24 cellular contexts compared by ENCODE assay signal in the genomic region with DNA sequence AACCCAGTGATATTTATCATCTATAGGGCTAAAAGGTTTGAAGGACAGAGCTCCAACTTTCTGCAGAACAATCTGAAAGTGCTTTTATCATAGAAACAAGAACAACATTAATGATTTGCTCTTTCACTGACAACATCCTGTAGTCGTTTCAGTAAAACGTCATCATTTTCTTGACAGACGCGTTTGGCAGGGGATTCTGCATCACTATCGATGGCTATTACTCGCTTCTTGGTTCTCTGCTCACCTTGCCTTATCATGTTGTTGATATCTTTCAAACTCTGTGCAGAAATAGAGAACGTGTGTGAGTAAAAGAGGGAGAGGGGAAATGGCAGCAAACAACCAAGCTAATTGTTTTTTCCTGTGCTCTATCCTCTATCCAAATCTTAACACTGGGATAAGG. TPM values are rescaled to one million over a fixed set of nuclear protein-coding genes. Genes with fewer than 3 reads are reported as not detected.
A peak's percentile ranks its signal among the peaks of the same experiment; 100 is the strongest.
DNase-seq lines count a peak whose midpoint lies in the region; ATAC-seq and TF ChIP-seq lines count a peak whose summit lies in the region.
"Had no signal": no experiment of that assay in that cellular context is flagged by ENCODE, and none has a peak within 500 bp of the region (broad histone marks: within the 10 kb centered on the region; RNA-seq: fewer than 3 reads in every experiment).

No MANE protein-coding gene starts in this region.

- peaks cover 8% of the 10 kb centered on the region for H3K9me3 Mint-ChIP-seq in activated naive CD8-positive, alpha-beta T cell treated with anti-CD3 and anti-CD28 coated beads, Interleukin-2, amount 10 ng/mL, durations not matched to agents 7 days and 5 days
- peaks cover 4% of the 10 kb centered on the region for H3K9me3 Mint-ChIP-seq in activated naive CD8-positive, alpha-beta T cell treated with anti-CD3 and anti-CD28 coated beads for 36 hours
- peaks cover 5% of the 10 kb centered on the region for H3K9me3 Mint-ChIP-seq in activated T-helper 2 cell treated with anti-CD3 and anti-CD28 coated beads, Interferon-gamma antibody, Interleukin-2, Interleukin-4, amounts not matched to agents 10 μg/mL and 5 μg/mL and 100 μg/mL, durations not matched to agents 14 hours and 24 hours and 36 hours
- peaks cover 12% of the 10 kb centered on the region for H3K9me3 Mint-ChIP-seq in progenitor cell of endocrine pancreas (ENCODE audit: low read depth)
- H3K9me3 Mint-ChIP-seq: activated B cell treated with CpG ODN at 0.5 μM for 24 hours had no signal

- no peak overlapping the region for H3K4me3 Mint-ChIP-seq in activated naive CD8-positive, alpha-beta T cell treated with anti-CD3 and anti-CD28 coated beads, Interleukin-2, amount 10 ng/mL, durations not matched to agents 7 days and 5 days
- H3K4me3 Mint-ChIP-seq in activated naive CD8-positive, alpha-beta T cell treated with anti-CD3 and anti-CD28 coated beads for 36 hours = no peak overlapping the region
- no peak overlapping the region for H3K4me3 Mint-ChIP-seq in activated T-helper 2 cell treated with anti-CD3 and anti-CD28 coated beads, Interferon-gamma antibody, Interleukin-2, Interleukin-4, amounts not matched to agents 10 μg/mL and 5 μg/mL and 100 μg/mL, durations not matched to agents 14 hours and 24 hours and 36 hours (ENCODE audit: low read depth)
- H3K4me3 Mint-ChIP-seq in progenitor cell of endocrine pancreas (ENCODE audit: low read depth) = no peak overlapping the region
- H3K4me3 Mint-ChIP-seq: activated B cell treated with CpG ODN at 0.5 μM for 24 hours, CD14-positive monocyte, H9 had no signal

- H3K36me3 Mint-ChIP-seq in activated naive CD8-positive, alpha-beta T cell treated with anti-CD3 and anti-CD28 coated beads, Interleukin-2, amount 10 ng/mL, durations not matched to agents 7 days and 5 days = peaks cover 64% of the 10 kb centered on the region
- H3K36me3 Mint-ChIP-seq in activated naive CD8-positive, alpha-beta T cell treated with anti-CD3 and anti-CD28 coated beads for 36 hours = peaks cover 46% of the 10 kb centered on the region
- peaks cover 64% of the 10 kb centered on the region for H3K36me3 Mint-ChIP-seq in activated T-helper 2 cell treated with anti-CD3 and anti-CD28 coated beads, Interferon-gamma antibody, Interleukin-2, Interleukin-4, amounts not matched to agents 10 μg/mL and 5 μg/mL and 100 μg/mL, durations not matched to agents 14 hours and 24 hours and 36 hours (ENCODE audit: low read depth)
- peaks cover 47% of the 10 kb centered on the region for H3K36me3 Mint-ChIP-seq in progenitor cell of endocrine pancreas (ENCODE audit: insufficient read depth)

- POLR2A ChIA-PET in activated naive CD8-positive, alpha-beta T cell treated with anti-CD3 and anti-CD28 coated beads, Interleukin-2, amount 10 ng/mL, durations not matched to agents 7 days and 5 days (lab: Charles Lee) = no interaction called here

- intact Hi-C loops in activated T-helper 2 cell treated with anti-CD3 and anti-CD28 coated beads, Interferon-gamma antibody, Interleukin-2, Interleukin-4, amounts not matched to agents 10 μg/mL and 5 μg/mL and 100 μg/mL, durations not matched to agents 14 hours and 24 hours and 36 hours (cut with micrococcal nuclease) = no loop called here

- H3K27ac Mint-ChIP-seq in activated naive CD8-positive, alpha-beta T cell treated with anti-CD3 and anti-CD28 coated beads, Interleukin-2, amount 10 ng/mL, durations not matched to agents 7 days and 5 days = peak overlapping the region; percentile 30
- H3K27ac Mint-ChIP-seq in activated naive CD8-positive, alpha-beta T cell treated with anti-CD3 and anti-CD28 coated beads for 36 hours = no peak overlapping the region
- H3K27ac Mint-ChIP-seq in activated T-helper 2 cell treated with anti-CD3 and anti-CD28 coated beads, Interferon-gamma antibody, Interleukin-2, Interleukin-4, amounts not matched to agents 10 μg/mL and 5 μg/mL and 100 μg/mL, durations not matched to agents 14 hours and 24 hours and 36 hours = peak overlapping the region; percentile 55
- H3K27ac Mint-ChIP-seq in progenitor cell of endocrine pancreas = peak overlapping the region; percentile 17
- H3K27ac Mint-ChIP-seq: activated B cell treated with CpG ODN at 0.5 μM for 24 hours, H9 had no signal

- no peak for TF ChIP-seq CTCF in progenitor cell of endocrine pancreas (IDR thresholded peaks at IDR 0.05; ENCODE audit: unreplicated experiment)

- DNase-seq in activated CD4-positive, CD25-positive, alpha-beta regulatory T cell treated with anti-CD3 and anti-CD28 coated beads, Interleukin-2, amount 50 U/mL, for 72 hours = no peak
- no peak for DNase-seq in activated naive CD8-positive, alpha-beta T cell treated with anti-CD3 and anti-CD28 coated beads, Interleukin-2, amount 10 ng/mL, durations not matched to agents 7 days and 5 days
- DNase-seq in activated naive CD8-positive, alpha-beta T cell treated with anti-CD3 and anti-CD28 coated beads for 36 hours = no peak
- no peak for DNase-seq in activated T-helper 2 cell treated with anti-CD3 and anti-CD28 coated beads, Interferon-gamma antibody, Interleukin-2, Interleukin-4, amounts not matched to agents 10 μg/mL and 5 μg/mL and 100 μg/mL, durations not matched to agents 14 hours and 24 hours and 36 hours (ENCODE audit: low spot score)
- DNase-seq in progenitor cell of endocrine pancreas (ENCODE audit: low spot score, unreplicated experiment) = no peak
- no peak for DNase-seq in COLO668 (lab: John Stamatoyannopoulos, UW; ENCODE audit: unreplicated experiment)
- DNase-seq in germinal center (ENCODE audit: low spot score) = no peak
- DNase-seq: 8988T; activated B cell treated with CpG ODN at 0.5 μM for 24 hours; adrenal gland; EL; foreskin melanocyte; H9; KBM-7; kidney; NCI-H1092 treated with DMSO at 0.1 percent for 48 hours; NCI-H1694 treated with DMSO at 0.1 percent for 48 hours; NCI-H446; NCI-H82; right cardiac atrium; SIG-M5; stimulated activated naive CD8-positive, alpha-beta T cell treated with anti-CD3 and anti-CD28 coated beads, Interleukin-15, Interleukin-2, amounts not matched to agents 100 U/mL and 50 U/mL, for 24 hours had no signal

- H3K4me1 Mint-ChIP-seq in activated naive CD8-positive, alpha-beta T cell treated with anti-CD3 and anti-CD28 coated beads, Interleukin-2, amount 10 ng/mL, durations not matched to agents 7 days and 5 days = peaks cover 8% of the 10 kb centered on the region
- peaks cover 2% of the 10 kb centered on the region for H3K4me1 Mint-ChIP-seq in activated naive CD8-positive, alpha-beta T cell treated with anti-CD3 and anti-CD28 coated beads for 36 hours
- H3K4me1 Mint-ChIP-seq in activated T-helper 2 cell treated with anti-CD3 and anti-CD28 coated beads, Interferon-gamma antibody, Interleukin-2, Interleukin-4, amounts not matched to agents 10 μg/mL and 5 μg/mL and 100 μg/mL, durations not matched to agents 14 hours and 24 hours and 36 hours (ENCODE audit: low read depth) = peaks cover 4% of the 10 kb centered on the region
- peaks cover 2% of the 10 kb centered on the region for H3K4me1 Mint-ChIP-seq in progenitor cell of endocrine pancreas (ENCODE audit: low read depth)
- H3K4me1 Mint-ChIP-seq: H9 had no signal

- ATAC-seq in activated CD4-positive, CD25-positive, alpha-beta regulatory T cell treated with anti-CD3 and anti-CD28 coated beads, Interleukin-2, amount 50 U/mL, for 24 hours = peak; percentile 32 to 66
- no peak for ATAC-seq in activated naive CD8-positive, alpha-beta T cell treated with anti-CD3 and anti-CD28 coated beads, Interleukin-2, amount 10 ng/mL, durations not matched to agents 7 days and 5 days (ENCODE audit: low read depth)
- ATAC-seq: right cardiac atrium; stimulated activated naive CD8-positive, alpha-beta T cell treated with anti-CD3 and anti-CD28 coated beads, Interleukin-15, Interleukin-2, amounts not matched to agents 100 U/mL and 50 U/mL, for 24 hours had no signal

- no peaks in the 10 kb centered on the region for H3K27me3 Mint-ChIP-seq in activated naive CD8-positive, alpha-beta T cell treated with anti-CD3 and anti-CD28 coated beads, Interleukin-2, amount 10 ng/mL, durations not matched to agents 7 days and 5 days
- no peaks in the 10 kb centered on the region for H3K27me3 Mint-ChIP-seq in activated naive CD8-positive, alpha-beta T cell treated with anti-CD3 and anti-CD28 coated beads for 36 hours
- no peaks in the 10 kb centered on the region for H3K27me3 Mint-ChIP-seq in activated T-helper 2 cell treated with anti-CD3 and anti-CD28 coated beads, Interferon-gamma antibody, Interleukin-2, Interleukin-4, amounts not matched to agents 10 μg/mL and 5 μg/mL and 100 μg/mL, durations not matched to agents 14 hours and 24 hours and 36 hours (ENCODE audit: low read depth)
- no peaks in the 10 kb centered on the region for H3K27me3 Mint-ChIP-seq in progenitor cell of endocrine pancreas
- H3K27me3 Mint-ChIP-seq: activated B cell treated with CpG ODN at 0.5 μM for 24 hours had no signal

RNA-seq across cellular contexts. Expression of a gene that starts 47.1 kb away (rescaled TPM):
- 100 to 1,000 TPM; 222 to 229 TPM for total RNA-seq in activated naive CD8-positive, alpha-beta T cell treated with anti-CD3 and anti-CD28 coated beads, Interleukin-2, amount 10 ng/mL, durations not matched to agents 7 days and 5 days
- 10 to 100 TPM; 35.6 to 43.2 TPM for total RNA-seq in activated naive CD8-positive, alpha-beta T cell treated with anti-CD3 and anti-CD28 coated beads for 36 hours
- 44.1 and 45.7 TPM in 2 replicates for total RNA-seq in activated T-helper 2 cell treated with anti-CD3 and anti-CD28 coated beads, Interferon-gamma antibody, Interleukin-2, Interleukin-4, amounts not matched to agents 10 μg/mL and 5 μg/mL and 100 μg/mL, durations not matched to agents 14 hours and 24 hours and 36 hours
- 15.1 and 17.1 TPM in 2 replicates for total RNA-seq in progenitor cell of endocrine pancreas
